In genomic region chr9:105296445-105296844, GRCh38 we compare ENCODE assay signal across 1 cellular context.
TF ChIP-seq lines count a peak whose summit lies in the region.

No MANE protein-coding gene starts in this region.

TF ChIP-seq in K562, 482 proteins besides CTCF, POLR2A, EP300 and RAD21 (continued from another document):
- TF ChIP-seq XRCC4 (IDR thresholded peaks at IDR 0.05; ENCODE audit: extremely low read depth, insufficient read depth, insufficient read length) (no peak), MCM5 (IDR thresholded peaks at IDR 0.05; ENCODE audit: low read depth) (no peak), PML (IDR thresholded peaks at IDR 0.05; ENCODE audit: low read length) (no peak), NCOA4 (IDR thresholded peaks at IDR 0.05; ENCODE audit: partially characterized antibody) (no peak), ZBTB11 (CRISPR knock-in tag; IDR thresholded peaks at IDR 0.05) (no peak), ZNF395 (CRISPR knock-in tag; IDR thresholded peaks at IDR 0.05) (no peak), CXXC5 (CRISPR knock-in tag; IDR thresholded peaks at IDR 0.05) (no peak)
